Comparison of ENCODE assay signal across 8 cellular contexts in the genomic region with DNA sequence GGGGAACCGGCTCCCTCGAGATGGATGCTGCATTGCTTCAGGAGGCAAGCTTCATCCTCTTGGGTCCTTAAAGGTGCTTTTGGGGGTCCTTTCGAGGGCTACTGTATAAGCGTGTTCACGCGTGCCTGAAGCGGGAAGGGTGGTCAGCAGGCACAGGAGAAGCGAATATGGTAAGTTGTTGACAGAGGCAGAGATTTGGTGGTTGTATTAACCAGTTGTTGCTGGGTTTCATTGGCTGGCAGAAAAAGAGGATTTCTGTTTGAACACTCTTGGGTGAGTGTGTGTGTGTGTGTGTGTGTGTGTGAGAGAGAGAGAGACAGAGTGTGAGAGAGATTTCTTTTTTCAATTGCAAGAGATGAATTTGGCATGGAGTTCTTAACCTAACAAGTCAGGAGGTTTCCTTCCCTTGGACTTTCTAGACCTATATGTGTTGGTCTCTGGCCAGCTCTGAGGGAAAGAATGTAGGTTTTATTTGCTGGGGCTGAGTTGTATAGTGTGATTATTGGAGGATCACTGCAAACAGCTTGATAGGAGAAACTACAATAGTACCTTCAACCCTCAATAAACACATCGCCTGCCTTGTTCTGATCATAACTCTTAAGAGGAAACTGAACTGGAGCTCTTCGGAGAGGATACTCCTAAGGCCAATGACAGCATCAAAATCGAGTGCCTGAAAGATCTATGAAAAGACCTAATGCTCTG. TPM values are rescaled to one million over a fixed set of nuclear protein-coding genes. Genes with fewer than 3 reads are reported as not detected.
DNase-seq lines count a peak whose midpoint lies in the region; ATAC-seq and TF ChIP-seq lines count a peak whose summit lies in the region.

No MANE protein-coding gene starts in this region.

- H3K27ac Mint-ChIP-seq in naive thymus-derived CD4-positive, alpha-beta T cell: peak overlapping the region; percentile 1 to 93 (median 63)

- peaks cover 9 to 39% (median 32%) of the 10 kb centered on the region in 7 donors for H3K4me1 Mint-ChIP-seq in naive thymus-derived CD4-positive, alpha-beta T cell

- intact Hi-C loops in PC-9 (cut with micrococcal nuclease; ENCODE audit: unreplicated experiment): loop anchor here (1.0 to 10.0 kb wide), 4 partner anchors 68 to 372 kb away; no protein-coding TSS in a partner anchor
- intact Hi-C loops in naive thymus-derived CD4-positive, alpha-beta T cell (cut with micrococcal nuclease): loop anchor here (1.0 to 5.0 kb wide), 11 partner anchors 67 to 842 kb away; a partner anchor contains a TSS

- CTCF ChIA-PET in PC-9 (lab: Charles Lee): interaction anchor here (0.9 kb wide), 1 partner anchor 141 kb away, joined by 4 read pairs; no protein-coding TSS in a partner anchor
- CTCF ChIA-PET in naive thymus-derived CD4-positive, alpha-beta T cell (lab: Charles Lee): no interaction called here

- H3K4me3 Mint-ChIP-seq in naive thymus-derived CD4-positive, alpha-beta T cell: peak overlapping the region; percentile 82 to 93 (median 88)

- peaks cover 0 to 3% (median 0%) of the 10 kb centered on the region in 5 donors for H3K27me3 Mint-ChIP-seq in naive thymus-derived CD4-positive, alpha-beta T cell

- H3K4me1 ChIP-seq in PC-9 (replicated peaks; ENCODE audit: insufficient read depth): peaks cover 55% of the 10 kb centered on the region
- peaks cover 11 to 12% of the 10 kb centered on the region in 2 donors for H3K4me1 ChIP-seq in naive thymus-derived CD4-positive, alpha-beta T cell (ENCODE audit: control insufficient read depth in 2 of 2, insufficient read depth in 2 of 2, low read length in 2 of 2)

- H3K9me3 ChIP-seq in PC-9 (ENCODE audit: insufficient read depth, low read depth): no peaks in the 10 kb centered on the region
- no peaks in the 10 kb centered on the region for H3K9me3 ChIP-seq in naive thymus-derived CD4-positive, alpha-beta T cell (ENCODE audit: control insufficient read depth in 2 of 3, low read length in 3 of 3)

- no peaks in the 10 kb centered on the region for H3K27me3 ChIP-seq in PC-9 (ENCODE audit: insufficient read depth, low read depth)
- no peaks in the 10 kb centered on the region for H3K27me3 ChIP-seq in naive thymus-derived CD4-positive, alpha-beta T cell (ENCODE audit: control insufficient read depth in 2 of 2, insufficient read depth in 2 of 2, low read length in 2 of 2)

- H3K79me2 ChIP-seq in PC-9 (ENCODE audit: low read depth): peaks cover 56% of the 10 kb centered on the region

- H3K27ac ChIP-seq in PC-9: peak overlapping the region; percentile 32; the same call in 1 of the 2 replicates
- peak overlapping the region; percentile 68 for H3K27ac ChIP-seq in naive thymus-derived CD4-positive, alpha-beta T cell (ENCODE audit: low read depth, low read length)

- H2AFZ ChIP-seq in PC-9: peak overlapping the region; percentile 92

- DNase-seq in AG10803 (ENCODE audit: low read depth) (peak; percentile 36), PC-9 (no peak), dermis blood vessel endothelial cell (peak; percentile 45), SW480 (ENCODE audit: low spot score) (no peak)
- peak in 6 of 9 donors; percentile 7 to 43 (median 39) for DNase-seq in naive thymus-derived CD4-positive, alpha-beta T cell
- DNase-seq in stimulated activated CD4-positive, alpha-beta T cell treated with anti-CD3 and anti-CD28 coated beads, Interleukin-1b, Interleukin-23, amount 100 ng/mL, for 48 hours: no peak

- POLR2A ChIA-PET in PC-9 (lab: Charles Lee; ENCODE audit: unreplicated experiment): interaction anchor here (0.5 to 1.0 kb wide), 9 partner anchors 10 to 404 kb away, joined by 3 to 26 read pairs (median 5); a partner anchor contains a TSS
- POLR2A ChIA-PET in naive thymus-derived CD4-positive, alpha-beta T cell (lab: Charles Lee): interaction anchor here (0.6 to 0.7 kb wide), 3 partner anchors 9 to 802 kb away, joined by 3 to 4 read pairs (median 3); no protein-coding TSS in a partner anchor

- no peaks in the 10 kb centered on the region for H3K36me3 ChIP-seq in PC-9 (ENCODE audit: low read depth)
- H3K36me3 ChIP-seq in naive thymus-derived CD4-positive, alpha-beta T cell (ENCODE audit: control insufficient read depth in 2 of 3, insufficient read depth in 3 of 3, low read length in 3 of 3): peaks cover 0 to 3% (median 0%) of the 10 kb centered on the region in 3 experiments

- H3K36me3 Mint-ChIP-seq in naive thymus-derived CD4-positive, alpha-beta T cell: no peaks in the 10 kb centered on the region

- peaks cover 19% of the 10 kb centered on the region for H4K20me1 ChIP-seq in PC-9 (ENCODE audit: insufficient read depth)

- BruUV-seq in PC-9 (replicated peaks; lab: Mats Ljungman, UMichigan): TSS peak; percentile 40

- TF ChIP-seq CTCF in AG10803 (conservative IDR thresholded peaks at IDR 0.05; ENCODE audit: low read length) (no peak), PC-9 (conservative IDR thresholded peaks at IDR 0.05) (no peak)

- peak overlapping the region; percentile 97 for H3K4me2 ChIP-seq in PC-9

- H3K9me2 ChIP-seq in PC-9 (ENCODE audit: insufficient read depth): no peaks in the 10 kb centered on the region

- H3K4me3 ChIP-seq in AG10803 (ENCODE audit: low read length): peak overlapping the region; percentile 86
- peak overlapping the region; percentile 94 for H3K4me3 ChIP-seq in PC-9
- peak overlapping the region; percentile 86 for H3K4me3 ChIP-seq in naive thymus-derived CD4-positive, alpha-beta T cell (ENCODE audit: low read length)

- H3K9me3 Mint-ChIP-seq in naive thymus-derived CD4-positive, alpha-beta T cell: no peaks in the 10 kb centered on the region

- peak; percentile 4 for ATAC-seq in GM19397 (IDR thresholded peaks at IDR 0.05; ENCODE audit: unreplicated experiment)
- ATAC-seq in naive thymus-derived CD4-positive, alpha-beta T cell: no peak
- no peak for ATAC-seq in GM21786 (IDR thresholded peaks at IDR 0.05; ENCODE audit: unreplicated experiment)

- peaks cover 4% of the 10 kb centered on the region; the same call in 1 of the 2 replicates for H3F3A ChIP-seq in PC-9 (ENCODE audit: insufficient read depth, low read depth)

RNA-seq across cellular contexts. Expression of a gene that starts 1.1 kb away (rescaled TPM):
- 59.5 and 61.9 TPM in 2 replicates for total RNA-seq in PC-9 (2021)
- total RNA-seq in dermis blood vessel endothelial cell: 44.0 and 49.7 TPM in 2 replicates
- total RNA-seq in naive thymus-derived CD4-positive, alpha-beta T cell: 10 to 100 TPM in 4 of 5 experiments, 1 to 10 TPM in 1; 7.7 to 14.3 (median 12.7) TPM
- 1 to 10 TPM; 4.8 to 9.4 TPM for polyA plus RNA-seq in naive thymus-derived CD4-positive, alpha-beta T cell

Comparison
In these comparisons a context has a peak if more than half of its experiments do, and no peak if none do; other contexts are left out.
1. DNase-seq: peak in AG10803 (single experiment), dermis blood vessel endothelial cell (single experiment) and naive thymus-derived CD4-positive, alpha-beta T cell (6 of 9); none in PC-9 (0 of 2), SW480 (single experiment) and stimulated activated CD4-positive, alpha-beta T cell treated with anti-CD3 and anti-CD28 coated beads, Interleukin-1b, Interleukin-23, amount 100 ng/mL, for 48 hours (single experiment).
2. Peak in every context shown above with its lines, with median percentiles within 50 percentile points of each other: H3K4me3 ChIP-seq.